Comparison of ENCODE assay signal across 8 cellular contexts in the genomic region with DNA sequence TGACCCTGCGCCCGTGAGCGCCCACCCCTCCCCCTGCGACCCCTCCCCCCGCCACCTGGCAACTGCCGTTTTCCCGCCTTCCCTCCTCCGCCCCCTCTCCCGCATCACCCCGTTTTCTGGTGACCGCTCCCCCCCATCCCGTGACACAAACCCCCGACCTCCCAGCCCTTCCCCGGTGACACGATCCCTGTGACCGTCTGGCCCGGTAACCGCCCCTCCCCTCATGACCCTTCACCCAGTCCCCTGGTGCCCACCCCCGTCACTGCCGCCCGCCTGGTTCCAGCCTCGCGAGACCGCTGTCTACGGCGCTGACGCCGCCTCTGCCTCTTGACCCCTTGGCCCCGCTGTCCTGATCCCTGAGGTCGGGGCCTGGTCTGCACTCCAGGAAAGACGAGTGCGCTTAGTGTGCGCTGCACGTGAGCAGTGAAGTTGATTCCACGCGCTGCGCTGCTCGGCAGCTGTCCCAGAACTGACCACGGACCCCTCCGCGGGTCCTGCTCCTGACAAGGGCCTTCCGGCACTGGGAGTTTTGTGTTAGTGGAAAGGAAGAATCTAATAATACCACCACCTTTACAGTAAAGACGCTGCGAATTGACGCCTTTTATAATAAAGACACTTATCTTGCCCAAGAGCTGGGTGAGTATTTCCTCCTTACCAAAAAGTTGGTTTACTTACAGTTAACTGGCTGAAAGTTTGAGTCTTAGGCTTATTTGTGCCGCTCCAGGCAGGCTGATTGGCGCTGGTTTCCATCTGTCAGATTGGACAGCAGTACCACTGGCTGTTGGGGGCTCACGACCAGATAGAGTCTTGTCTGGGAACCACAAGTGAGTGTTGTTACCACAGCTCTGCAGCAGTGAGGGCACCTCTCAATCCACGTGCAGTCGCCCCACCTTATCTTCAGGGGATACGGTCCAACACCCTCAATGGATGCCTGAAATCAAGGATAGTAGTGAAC. TPM values are rescaled to one million over a fixed set of nuclear protein-coding genes. Genes with fewer than 3 reads are reported as not detected.
DNase-seq lines count a peak whose midpoint lies in the region; ATAC-seq and TF ChIP-seq lines count a peak whose summit lies in the region.

No MANE protein-coding gene starts in this region.

- peak overlapping the region; percentile 26 for H3K27ac ChIP-seq in DOHH2 (ENCODE audit: low read depth, low read length)
- H3K27ac ChIP-seq in RWPE2 (ENCODE audit: poor library complexity, severe bottlenecking): peak overlapping the region; percentile 43
- peak overlapping the region; percentile 82 for H3K27ac ChIP-seq in cardiac muscle cell

- H3K9me3 ChIP-seq in DOHH2 (ENCODE audit: control insufficient read depth, insufficient read depth, low read length) (no peaks in the 10 kb centered on the region), RWPE2 (ENCODE audit: severe bottlenecking) (no peaks in the 10 kb centered on the region), cardiac muscle cell (ENCODE audit: low read depth) (no peaks in the 10 kb centered on the region)

- intact Hi-C loops in posterior vena cava (cut with DNase I): no loop called here

- H3K9me2 ChIP-seq in DOHH2 (replicated peaks; ENCODE audit: control insufficient read depth, low read length): no peaks in the 10 kb centered on the region

- peaks cover 55% of the 10 kb centered on the region for H3K79me2 ChIP-seq in DOHH2 (ENCODE audit: control insufficient read depth, low read length)

- peak overlapping the region; percentile 88 to 92 for H3K27ac Mint-ChIP-seq in activated naive CD4-positive, alpha-beta T cell treated with anti-CD3 and anti-CD28 coated beads, Interleukin-2, amount 50 U/mL, for 72 hours

- no peak for TF ChIP-seq CTCF in DOHH2 (IDR thresholded peaks at IDR 0.05; ENCODE audit: low read depth, low read length, poor library complexity, severe bottlenecking)
- TF ChIP-seq CTCF in RWPE2 (IDR thresholded peaks at IDR 0.05; ENCODE audit: poor library complexity, severe bottlenecking): no peak
- no peak for TF ChIP-seq CTCF in cardiac muscle cell (IDR thresholded peaks at IDR 0.05; ENCODE audit: low read depth, low read length)

- H3K27me3 ChIP-seq in DOHH2 (ENCODE audit: control insufficient read depth, low read length) (no peaks in the 10 kb centered on the region), RWPE2 (ENCODE audit: insufficient read depth, poor library complexity, severe bottlenecking) (no peaks in the 10 kb centered on the region), cardiac muscle cell (no peaks in the 10 kb centered on the region)

- H4K20me1 ChIP-seq in DOHH2 (ENCODE audit: control insufficient read depth, insufficient read depth, low read depth, low read length): no peaks in the 10 kb centered on the region

- peaks cover 8% of the 10 kb centered on the region; the same call in 1 of the 2 replicates for H3F3A ChIP-seq in DOHH2 (ENCODE audit: control insufficient read depth, insufficient read depth)

- ATAC-seq in HG02973 (IDR thresholded peaks at IDR 0.05; ENCODE audit: unreplicated experiment) (peak; percentile 31), RWPE2 (ENCODE audit: low read depth) (peak; percentile 39), GM21381 (IDR thresholded peaks at IDR 0.05; ENCODE audit: unreplicated experiment) (no peak)
- ATAC-seq in activated naive CD4-positive, alpha-beta T cell treated with anti-CD3 and anti-CD28 coated beads, Interleukin-2, amount 50 U/mL, for 72 hours: peak; percentile 55 to 65

- peak overlapping the region; percentile 94 for H3K4me2 ChIP-seq in DOHH2 (ENCODE audit: low read length)

- peaks cover 39% of the 10 kb centered on the region for H3K4me1 ChIP-seq in DOHH2 (ENCODE audit: control insufficient read depth, low read length)
- peaks cover 5% of the 10 kb centered on the region for H3K4me1 ChIP-seq in RWPE2 (ENCODE audit: insufficient read depth, poor library complexity, severe bottlenecking)
- peaks cover 7% of the 10 kb centered on the region for H3K4me1 ChIP-seq in cardiac muscle cell (ENCODE audit: low read depth)

- H3K36me3 Mint-ChIP-seq in activated naive CD4-positive, alpha-beta T cell treated with anti-CD3 and anti-CD28 coated beads, Interleukin-2, amount 50 U/mL, for 72 hours: peaks cover 10 to 20% of the 10 kb centered on the region in 2 donors

- H3K4me3 ChIP-seq in DOHH2 (ENCODE audit: low read length) (peak overlapping the region; percentile 93), RWPE2 (ENCODE audit: severe bottlenecking) (peak overlapping the region; percentile 89), cardiac muscle cell (peak overlapping the region; percentile 71)

- H3K36me3 ChIP-seq in DOHH2 (ENCODE audit: control insufficient read depth, low read length) (peaks cover 29% of the 10 kb centered on the region), RWPE2 (ENCODE audit: low read depth) (peaks cover 15% of the 10 kb centered on the region), cardiac muscle cell (peaks cover 3% of the 10 kb centered on the region)

- H3K9me3 Mint-ChIP-seq in activated naive CD4-positive, alpha-beta T cell treated with anti-CD3 and anti-CD28 coated beads, Interleukin-2, amount 50 U/mL, for 72 hours: no peaks in the 10 kb centered on the region

- DNase-seq in RWPE2 (ENCODE audit: low spot score): no peak
- DNase-seq in activated naive CD4-positive, alpha-beta T cell treated with anti-CD3 and anti-CD28 coated beads, Interleukin-2, amount 50 U/mL, for 72 hours (ENCODE audit: low spot score in 2 of 2): peak; percentile 58 to 70
- peak; percentile 66 to 85 for DNase-seq in cardiac muscle cell (ENCODE audit: low read depth in 1 of 2, low spot score in 1 of 2)
- peak; percentile 93 for DNase-seq in posterior vena cava (ENCODE audit: low spot score)
- DNase-seq in NCI-H1048 (lab: John Stamatoyannopoulos, UW): no peak

RNA-seq across cellular contexts. Expression of a gene that starts 59.2 kb away (rescaled TPM):
- 10 to 100 TPM; 22.0 to 34.5 TPM for total RNA-seq in activated naive CD4-positive, alpha-beta T cell treated with anti-CD3 and anti-CD28 coated beads, Interleukin-2, amount 50 U/mL, for 72 hours
- 15.6 and 16.0 TPM in 2 replicates for total RNA-seq in cardiac muscle cell
- polyA plus RNA-seq in cardiac muscle cell: 22.9 and 29.6 TPM in 2 replicates
- total RNA-seq in posterior vena cava: 10 to 100 TPM in 1 of 2 donors, 1 to 10 TPM in 1; 9.7 to 10.2 TPM

RNA-seq across cellular contexts. Expression of a gene that starts 59.3 kb away (rescaled TPM):
- 10 to 100 TPM; 21.0 to 29.3 TPM for total RNA-seq in activated naive CD4-positive, alpha-beta T cell treated with anti-CD3 and anti-CD28 coated beads, Interleukin-2, amount 50 U/mL, for 72 hours
- total RNA-seq in cardiac muscle cell (17.1 and 20.5 TPM in 2 replicates), posterior vena cava (10 to 100 TPM; 11.2 to 13.6 TPM)
- 33.1 TPM in 2 replicates for polyA plus RNA-seq in cardiac muscle cell

Comparison
In these comparisons a context has a peak if more than half of its experiments do, and no peak if none do; other contexts are left out.
1. H3K27ac ChIP-seq: peak in every context shown above with its lines; median percentile 82 in cardiac muscle cell; 43 in RWPE2; 26 in DOHH2.
2. DNase-seq: peak in activated naive CD4-positive, alpha-beta T cell treated with anti-CD3 and anti-CD28 coated beads, Interleukin-2, amount 50 U/mL, for 72 hours (2 of 2), cardiac muscle cell (2 of 2) and posterior vena cava (single experiment); none in RWPE2 (single experiment) and NCI-H1048 (single experiment).
3. Peak in every context shown above with its lines, with median percentiles within 50 percentile points of each other: H3K4me3 ChIP-seq.